Comparison of ENCODE assay signal across 33 cellular contexts in genomic region chr7:103967401-103967800, GRCh38. TPM values are rescaled to one million over a fixed set of nuclear protein-coding genes. Genes with fewer than 3 reads are reported as not detected.
"Had no signal": no experiment of that assay in that cellular context is flagged by ENCODE, and none has a peak within 500 bp of the region (broad histone marks: within the 10 kb centered on the region; RNA-seq: fewer than 3 reads in every experiment).

No MANE protein-coding gene starts in this region.

- H3K4me1 Mint-ChIP-seq: activated CD4-positive, alpha-beta T cell treated with anti-CD3 and anti-CD28 coated beads, Interleukin-2, amount 10 ng/mL, durations not matched to agents 7 days and 5 days; naive thymus-derived CD4-positive, alpha-beta T cell; neural crest cell; stimulated activated naive B cell treated with anti-CD40 and anti-IgM and Interleukin-4, amounts not matched to agents 10 μg/mL and 1 μg/mL and 100 μg/mL, for 72 hours had no signal

- DNase-seq: activated CD4-positive, alpha-beta T cell treated with anti-CD3 and anti-CD28 coated beads for 1 hour; activated CD4-positive, alpha-beta T cell treated with anti-CD3 and anti-CD28 coated beads, Interleukin-2, amount 10 ng/mL, durations not matched to agents 7 days and 5 days; activated CD8-positive, alpha-beta T cell treated with anti-CD3 and anti-CD28 coated beads for 36 hours; activated T-cell treated with anti-CD3 and anti-CD28 coated beads, Interleukin-2, amount 50 U/mL, for 48 hours; aorta; body of pancreas; dermis blood vessel endothelial cell; effector CD4-positive, alpha-beta T cell; esophagus squamous epithelium; foreskin melanocyte; heart right ventricle; left cardiac atrium; midbrain; naive thymus-derived CD4-positive, alpha-beta T cell; occipital lobe; psoas muscle; stimulated activated CD4-positive, alpha-beta T cell treated with anti-CD3 and anti-CD28 coated beads, Interleukin-1b, Interleukin-23, amount 100 ng/mL, for 48 hours; stimulated activated CD4-positive, alpha-beta T cell treated with anti-CD3 and anti-CD28 coated beads, Interleukin-4, amount 100 ng/mL, for 4 hours; stimulated activated CD8-positive, alpha-beta memory T cell treated with anti-CD3 and anti-CD28 coated beads, Interleukin-4, amount 100 ng/mL, for 48 hours; stimulated activated naive B cell treated with anti-CD40 and anti-IgM and Interleukin-4, amounts not matched to agents 10 μg/mL and 1 μg/mL and 100 μg/mL, for 72 hours; T-helper 9 cell; tibial artery; upper lobe of right lung; WERI-Rb-1 had no signal

- H3K9me3 ChIP-seq: body of pancreas, esophagus squamous epithelium, heart right ventricle, psoas muscle, suprapubic skin, tibial artery, upper lobe of right lung had no signal

- H3K36me3 ChIP-seq: esophagus squamous epithelium, heart right ventricle, suprapubic skin, tibial artery, upper lobe of right lung, WERI-Rb-1 had no signal

- H3K4me3 Mint-ChIP-seq: activated CD4-positive, alpha-beta T cell treated with anti-CD3 and anti-CD28 coated beads, Interleukin-2, amount 10 ng/mL, durations not matched to agents 7 days and 5 days; activated CD8-positive, alpha-beta T cell treated with anti-CD3 and anti-CD28 coated beads for 36 hours; activated naive CD8-positive, alpha-beta T cell; naive thymus-derived CD4-positive, alpha-beta T cell; neural crest cell; stimulated activated naive B cell treated with anti-CD40 and anti-IgM and Interleukin-4, amounts not matched to agents 10 μg/mL and 1 μg/mL and 100 μg/mL, for 72 hours; T-helper 1 cell treated with Interleukin-12 subunit alpha and Interleukin-12 subunit beta and Interleukin-4 antibody, amounts not matched to agents 30 μg/mL and 1 μg/mL, for 36 hours had no signal

- H3K4me1 ChIP-seq: body of pancreas, esophagus squamous epithelium, heart right ventricle, parathyroid adenoma, psoas muscle, suprapubic skin, tibial artery, upper lobe of right lung had no signal

- H2AFZ ChIP-seq: parathyroid adenoma had no signal

- H3K4me3 ChIP-seq: body of pancreas, esophagus squamous epithelium, heart right ventricle, psoas muscle, smooth muscle cell, suprapubic skin, tibial artery, upper lobe of right lung had no signal

- H3K27ac ChIP-seq: body of pancreas, epithelial cell of prostate, esophagus squamous epithelium, heart right ventricle, parathyroid adenoma, psoas muscle, suprapubic skin, tibial artery, upper lobe of right lung, WERI-Rb-1 had no signal

- H3K4me2 ChIP-seq: smooth muscle cell had no signal

- H3K36me3 Mint-ChIP-seq: activated naive CD8-positive, alpha-beta T cell; naive thymus-derived CD4-positive, alpha-beta T cell; stimulated activated naive B cell treated with anti-CD40 and anti-IgM and Interleukin-4, amounts not matched to agents 10 μg/mL and 1 μg/mL and 100 μg/mL, for 72 hours had no signal

- H3K27me3 ChIP-seq: body of pancreas, esophagus squamous epithelium, suprapubic skin, tibial artery, upper lobe of right lung had no signal

- H3K9me3 Mint-ChIP-seq: activated CD4-positive, alpha-beta T cell treated with anti-CD3 and anti-CD28 coated beads, Interleukin-2, amount 10 ng/mL, durations not matched to agents 7 days and 5 days; activated CD8-positive, alpha-beta T cell treated with anti-CD3 and anti-CD28 coated beads for 36 hours; activated T-helper 2 cell treated with anti-CD3 and anti-CD28 coated beads, Interferon-gamma antibody, Interleukin-2, Interleukin-4, amounts not matched to agents 10 μg/mL and 5 μg/mL and 100 μg/mL, durations not matched to agents 14 hours and 24 hours and 36 hours; neural crest cell; stimulated activated naive B cell treated with anti-CD40 and anti-IgM and Interleukin-4, amounts not matched to agents 10 μg/mL and 1 μg/mL and 100 μg/mL, for 72 hours; T-helper 1 cell treated with Interleukin-12 subunit alpha and Interleukin-12 subunit beta and Interleukin-4 antibody, amounts not matched to agents 30 μg/mL and 1 μg/mL, for 36 hours had no signal

- H3K27ac Mint-ChIP-seq: activated CD4-positive, alpha-beta T cell treated with anti-CD3 and anti-CD28 coated beads, Interleukin-2, amount 10 ng/mL, durations not matched to agents 7 days and 5 days; activated CD8-positive, alpha-beta T cell treated with anti-CD3 and anti-CD28 coated beads for 36 hours; activated naive CD8-positive, alpha-beta T cell; activated T-helper 2 cell treated with anti-CD3 and anti-CD28 coated beads, Interferon-gamma antibody, Interleukin-2, Interleukin-4, amounts not matched to agents 10 μg/mL and 5 μg/mL and 100 μg/mL, durations not matched to agents 14 hours and 24 hours and 36 hours; stimulated activated naive B cell treated with anti-CD40 and anti-IgM and Interleukin-4, amounts not matched to agents 10 μg/mL and 1 μg/mL and 100 μg/mL, for 72 hours; T-helper 1 cell treated with Interleukin-12 subunit alpha and Interleukin-12 subunit beta and Interleukin-4 antibody, amounts not matched to agents 30 μg/mL and 1 μg/mL, for 36 hours had no signal

- ATAC-seq: activated CD8-positive, alpha-beta T cell treated with anti-CD3 and anti-CD28 coated beads for 36 hours; body of pancreas; heart right ventricle; left cardiac atrium; naive thymus-derived CD4-positive, alpha-beta T cell; psoas muscle; stimulated activated naive B cell treated with anti-CD40 and anti-IgM and Interleukin-4, amounts not matched to agents 10 μg/mL and 1 μg/mL and 100 μg/mL, for 72 hours; upper lobe of right lung had no signal

- H3K79me2 ChIP-seq: parathyroid adenoma had no signal

RNA-seq across cellular contexts. Expression of gene RELN, which starts 22.1 kb away (rescaled TPM):
- total RNA-seq: activated CD4-positive, alpha-beta T cell treated with anti-CD3 and anti-CD28 coated beads, Interleukin-2, amount 10 ng/mL, durations not matched to agents 7 days and 5 days; activated CD8-positive, alpha-beta T cell treated with anti-CD3 and anti-CD28 coated beads for 36 hours; activated T-helper 2 cell treated with anti-CD3 and anti-CD28 coated beads, Interferon-gamma antibody, Interleukin-2, Interleukin-4, amounts not matched to agents 10 μg/mL and 5 μg/mL and 100 μg/mL, durations not matched to agents 14 hours and 24 hours and 36 hours; naive thymus-derived CD4-positive, alpha-beta T cell had no signal
- polyA plus RNA-seq: keratinocyte; naive thymus-derived CD4-positive, alpha-beta T cell; smooth muscle cell had no signal
